19 cellular contexts compared by ENCODE assay signal in the genomic region with DNA sequence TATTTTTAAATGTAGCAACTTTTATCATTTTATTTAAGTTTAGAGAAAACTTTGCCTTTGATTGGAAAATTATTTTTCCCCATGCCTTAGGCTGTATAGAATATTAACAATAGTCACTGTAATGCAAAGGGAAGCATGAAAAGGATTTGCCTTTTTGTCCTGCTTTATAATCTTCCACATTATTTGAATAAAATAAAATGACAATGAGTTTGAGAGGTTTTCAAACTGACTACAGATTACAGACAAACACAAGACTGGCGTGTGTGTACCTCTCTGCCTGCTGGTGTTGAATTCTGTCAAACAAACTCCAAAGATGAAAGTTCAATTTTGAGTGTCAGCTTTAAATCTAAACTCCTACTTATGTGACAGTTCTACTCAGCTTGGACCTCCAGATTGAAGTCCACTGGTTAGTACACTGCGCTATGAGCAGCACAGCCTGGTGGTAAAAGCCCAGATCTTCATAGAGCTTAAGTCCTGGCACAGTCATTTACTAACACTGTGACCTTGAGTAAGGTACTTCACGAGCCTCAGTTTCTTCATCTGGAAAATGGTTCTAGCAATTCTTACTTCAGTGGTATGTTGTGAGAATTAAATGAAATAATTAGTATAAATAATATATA.
"Had no signal": no experiment of that assay in that cellular context is flagged by ENCODE, and none has a peak within 500 bp of the region (broad histone marks: within the 10 kb centered on the region; RNA-seq: fewer than 3 reads in every experiment).

No MANE protein-coding gene starts in this region.

- H3K4me1 ChIP-seq: right atrium auricular region, suprapubic skin, transverse colon had no signal

- H3K36me3 ChIP-seq: cardiac muscle cell, neural progenitor cell, right atrium auricular region, suprapubic skin, transverse colon had no signal

- H3K9me3 ChIP-seq: right atrium auricular region, suprapubic skin, transverse colon had no signal

- H2AFZ ChIP-seq: neural progenitor cell had no signal

- H3K4me3 ChIP-seq: cardiac muscle cell, neural progenitor cell, right atrium auricular region, suprapubic skin, transverse colon had no signal

- H3K27ac ChIP-seq: cardiac muscle cell, epithelial cell of prostate, right atrium auricular region, suprapubic skin, transverse colon, VCaP had no signal

- H3K27me3 ChIP-seq: cardiac muscle cell, neural progenitor cell, right atrium auricular region, suprapubic skin, transverse colon had no signal

- DNase-seq: activated CD4-positive, CD25-positive, alpha-beta regulatory T cell treated with anti-CD3 and anti-CD28 coated beads, Interleukin-2, amount 50 U/mL, for 72 hours; activated gamma-delta T cell; activated T-cell treated with anti-CD3 and anti-CD28 coated beads, Interleukin-2, amount 50 U/mL, for 72 hours; dermis blood vessel endothelial cell; effector memory CD4-positive, alpha-beta T cell; head of caudate nucleus; left ventricle myocardium superior; naive thymus-derived CD4-positive, alpha-beta T cell; stimulated activated CD4-positive, alpha-beta T cell treated with anti-CD3 and anti-CD28 coated beads, Interleukin-4, amount 100 ng/mL, for 1 hour; stimulated activated naive CD8-positive, alpha-beta T cell treated with anti-CD3 and anti-CD28 coated beads, Interleukin-15, amount 100 ng/mL, for 72 hours; T1000; transverse colon had no signal

- ATAC-seq: activated naive CD4-positive, alpha-beta T cell treated with anti-CD3 and anti-CD28 coated beads, Interleukin-2, amount 50 U/mL, for 72 hours; activated T-cell treated with anti-CD3 and anti-CD28 coated beads, Interleukin-2, amount 50 U/mL, for 72 hours; left ventricle myocardium superior; naive thymus-derived CD4-positive, alpha-beta T cell; stimulated activated naive CD8-positive, alpha-beta T cell treated with anti-CD3 and anti-CD28 coated beads, Interleukin-15, amount 100 ng/mL, for 72 hours had no signal
